Comparison of ENCODE assay signal across 2 cellular contexts in genomic region chr11:96137357-96137756, GRCh38.
TF ChIP-seq lines count a peak whose summit lies in the region.

No MANE protein-coding gene starts in this region.

TF ChIP-seq in GM23338, 12 proteins besides CTCF, POLR2A, EP300 and RAD21 (continued from another document):
- TF ChIP-seq ZNF462 (CRISPR knock-in tag; IDR thresholded peaks at IDR 0.05), result no peak

TF ChIP-seq in WTC11, 78 proteins besides CTCF, POLR2A, EP300 and RAD21 (continued from another document):
- TF ChIP-seq ZNF512 (CRISPR knock-in tag; IDR thresholded peaks at IDR 0.05; ENCODE audit: borderline replicate concordance) (no peak), HMGXB4 (CRISPR knock-in tag; IDR thresholded peaks at IDR 0.05) (no peak), IRF1 (CRISPR knock-in tag; IDR thresholded peaks at IDR 0.05) (no peak), ZNF138 (CRISPR knock-in tag; conservative IDR thresholded peaks at IDR 0.05) (no peak), MYBL2 (CRISPR knock-in tag; IDR thresholded peaks at IDR 0.05) (no peak)
